ENCODE assay signal across 9 cellular contexts in genomic region chr3:58041826-58042324, GRCh38. TPM values are rescaled to one million over a fixed set of nuclear protein-coding genes. Genes with fewer than 3 reads are reported as not detected.
DNase-seq lines count a peak whose midpoint lies in the region; ATAC-seq and TF ChIP-seq lines count a peak whose summit lies in the region.
"Had no signal": no experiment of that assay in that cellular context is flagged by ENCODE, and none has a peak within 500 bp of the region (broad histone marks: within the 10 kb centered on the region; RNA-seq: fewer than 3 reads in every experiment).

No MANE protein-coding gene starts in this region.

- H3K79me2 ChIP-seq in DND-41 (ENCODE audit: insufficient read depth, low read length), result peaks cover 84% of the 10 kb centered on the region

- peak overlapping the region; percentile 49 for H3K4me2 ChIP-seq in DND-41 (ENCODE audit: insufficient read depth, low read length)

- TF ChIP-seq CTCF in DND-41 (IDR thresholded peaks at IDR 0.05; ENCODE audit: borderline replicate concordance, extremely low read depth, low read length, poor library complexity, severe bottlenecking), result no peak
- TF ChIP-seq CTCF in endodermal cell (conservative IDR thresholded peaks at IDR 0.05), result no peak
- no peak for TF ChIP-seq CTCF in lower leg skin (IDR thresholded peaks at IDR 0.05)

- H3K9me3 Mint-ChIP-seq in endodermal cell, result no peaks in the 10 kb centered on the region

- H3K4me1 ChIP-seq in DND-41 (ENCODE audit: insufficient read depth, low read length) (peaks cover 82% of the 10 kb centered on the region), endodermal cell (ENCODE audit: control insufficient read depth, insufficient read depth, low read length) (peaks cover 38% of the 10 kb centered on the region)

- TF ChIP-seq POLR2A in lower leg skin (IDR thresholded peaks at IDR 0.05), result no peak

- H3K36me3 ChIP-seq in DND-41 (ENCODE audit: insufficient read depth, low read length) (no peaks in the 10 kb centered on the region; the same call in 1 of the 2 replicates), endodermal cell (ENCODE audit: control insufficient read depth, insufficient read depth, low read length) (peaks cover 53% of the 10 kb centered on the region)

- no peaks in the 10 kb centered on the region for H3K9me3 ChIP-seq in DND-41 (ENCODE audit: insufficient read depth, low read length, severe bottlenecking)
- H3K9me3 ChIP-seq in endodermal cell (ENCODE audit: control insufficient read depth, low read length), result no peaks in the 10 kb centered on the region

- peak overlapping the region; percentile 93 for H3K27ac Mint-ChIP-seq in endodermal cell

- H3K36me3 Mint-ChIP-seq in endodermal cell (ENCODE audit: low read depth), result peaks cover 14% of the 10 kb centered on the region

- ATAC-seq in DND-41 (ENCODE audit: insufficient read depth, low read depth) (peak; percentile 86), GM21526 (IDR thresholded peaks at IDR 0.05; ENCODE audit: low FRiP score, unreplicated experiment) (peak; percentile 81)
- peak; percentile 38 for ATAC-seq in stimulated activated naive CD8-positive, alpha-beta T cell treated with anti-CD3 and anti-CD28 coated beads, Interleukin-15, Interleukin-2, amounts not matched to agents 100 U/mL and 50 U/mL, for 24 hours

- no peak overlapping the region for H2AFZ ChIP-seq in DND-41 (ENCODE audit: low read depth, low read length)

- H3K27ac ChIP-seq in DND-41 (ENCODE audit: low read length), result peak overlapping the region; percentile 93
- H3K27ac ChIP-seq in endodermal cell (ENCODE audit: low read depth, low read length), result peak overlapping the region; percentile 6
- H3K27ac ChIP-seq: HL-60 had no signal

- H3K9ac ChIP-seq in DND-41 (ENCODE audit: low read depth, low read length) (peak overlapping the region; percentile 51), endodermal cell (ENCODE audit: extremely low read depth, low read length, poor library complexity, severe bottlenecking) (no peak overlapping the region)

- peaks cover 71% of the 10 kb centered on the region for H3K4me1 Mint-ChIP-seq in endodermal cell

- no peak overlapping the region for H3K4me3 Mint-ChIP-seq in endodermal cell

- no peaks in the 10 kb centered on the region for H3K27me3 Mint-ChIP-seq in endodermal cell (ENCODE audit: insufficient read depth)

- WGBS in endodermal cell (ENCODE audit: insufficient coverage in 1 of 2, insufficient read length in 1 of 2), 2 experiments, result 43 to 79% methylated on average over 1 to 2 of the region's 2 CpGs
- WGBS in lower leg skin, 2 donors, result 77 to 86% methylated on average over 2 of the region's 2 CpGs

- DNase-seq in DND-41 (peak; percentile 89), HS-5 (ENCODE audit: low read depth) (peak; percentile 79), endodermal cell (no peak), NCI-H2081 (lab: John Stamatoyannopoulos, UW) (no peak), RKO (ENCODE audit: low spot score) (no peak), lower leg skin (ENCODE audit: low spot score in 2 of 2) (no peak)
- DNase-seq in stimulated activated naive CD8-positive, alpha-beta T cell treated with anti-CD3 and anti-CD28 coated beads, Interleukin-15, Interleukin-2, amounts not matched to agents 100 U/mL and 50 U/mL, for 24 hours, result no peak

- H4K20me1 ChIP-seq in DND-41 (ENCODE audit: insufficient read depth, low read length), result no peaks in the 10 kb centered on the region

- intact Hi-C loops in lower leg skin (cut with DNase I; ENCODE audit: low total_unique reads), result no loop called here

- H3K4me3 ChIP-seq in DND-41 (ENCODE audit: low read depth in 1 of 2, low read length in 2 of 2) (no peak overlapping the region; a peak in 1 of 4 replicates), endodermal cell (ENCODE audit: low read length) (no peak overlapping the region), lower leg skin (ENCODE audit: low read depth, poor library complexity, severe bottlenecking) (no peak overlapping the region)

- H3K27me3 ChIP-seq in DND-41 (ENCODE audit: insufficient read depth, low read length, poor library complexity) (no peaks in the 10 kb centered on the region), endodermal cell (ENCODE audit: control insufficient read depth, insufficient read depth, low read length, poor library complexity, severe bottlenecking) (no peaks in the 10 kb centered on the region)

RNA-seq across cellular contexts. Expression of gene FLNB, which starts 33.7 kb away (rescaled TPM):
- total RNA-seq in endodermal cell, result 100 to 1,000 TPM; 212 to 221 TPM
- polyA plus RNA-seq in endodermal cell (2013, experiment 1 of 2), result 86.0 TPM
- 96.0 TPM for polyA plus RNA-seq in endodermal cell (2013, experiment 2 of 2)
- total RNA-seq in lower leg skin, result 100 to 1,000 TPM; 108 to 155 (median 128) TPM

Comparison
In these comparisons a context has a peak if more than half of its experiments do, and no peak if none do; other contexts are left out.
1. DNase-seq: peak in DND-41 (single experiment) and HS-5 (single experiment); none in endodermal cell (single experiment), stimulated activated naive CD8-positive, alpha-beta T cell treated with anti-CD3 and anti-CD28 coated beads, Interleukin-15, Interleukin-2, amounts not matched to agents 100 U/mL and 50 U/mL, for 24 hours (single experiment), NCI-H2081 (0 of 2), RKO (single experiment) and lower leg skin (0 of 2).
2. Peak in every context shown above with its lines, with median percentiles within 50 percentile points of each other: ATAC-seq.